Comparison of ENCODE assay signal across 9 cellular contexts in genomic region chr7:30470783-30471182, GRCh38. TPM values are rescaled to one million over a fixed set of nuclear protein-coding genes. Genes with fewer than 3 reads are reported as not detected.
DNase-seq lines count a peak whose midpoint lies in the region; ATAC-seq and TF ChIP-seq lines count a peak whose summit lies in the region.
"Had no signal": no experiment of that assay in that cellular context is flagged by ENCODE, and none has a peak within 500 bp of the region (broad histone marks: within the 10 kb centered on the region; RNA-seq: fewer than 3 reads in every experiment).

No MANE protein-coding gene starts in this region.

- peak overlapping the region; percentile 61 for H3K9ac ChIP-seq in adipocyte (ENCODE audit: low read length)

- H3K27ac Mint-ChIP-seq in activated T-cell treated with anti-CD3 and anti-CD28 coated beads, Interleukin-2, amount 50 U/mL, for 72 hours, result peak overlapping the region; percentile 43
- H3K27ac Mint-ChIP-seq in type B pancreatic cell, result peak overlapping the region; percentile 94
- H3K27ac Mint-ChIP-seq: T-helper 1 cell treated with Interleukin-12 subunit alpha and Interleukin-12 subunit beta and Interleukin-4 antibody, amounts not matched to agents 30 μg/mL and 1 μg/mL, for 36 hours had no signal

- H3K4me3 ChIP-seq in adipocyte (ENCODE audit: low read length), result peak overlapping the region; percentile 65

- H3K9me3 Mint-ChIP-seq in activated T-cell treated with anti-CD3 and anti-CD28 coated beads, Interleukin-2, amount 50 U/mL, for 72 hours, result no peaks in the 10 kb centered on the region
- no peaks in the 10 kb centered on the region for H3K9me3 Mint-ChIP-seq in type B pancreatic cell
- H3K9me3 Mint-ChIP-seq: T-helper 1 cell treated with Interleukin-12 subunit alpha and Interleukin-12 subunit beta and Interleukin-4 antibody, amounts not matched to agents 30 μg/mL and 1 μg/mL, for 36 hours had no signal

- TF ChIP-seq CTCF in type B pancreatic cell (conservative IDR thresholded peaks at IDR 0.05), result no peak

- H3K4me1 ChIP-seq in adipocyte (ENCODE audit: control insufficient read depth, insufficient read depth, low read length), result peaks cover 93% of the 10 kb centered on the region

- peaks cover 83% of the 10 kb centered on the region for H3K4me1 Mint-ChIP-seq in activated T-cell treated with anti-CD3 and anti-CD28 coated beads, Interleukin-2, amount 50 U/mL, for 72 hours (ENCODE audit: low read depth)
- H3K4me1 Mint-ChIP-seq in type B pancreatic cell (ENCODE audit: unreplicated experiment), result peaks cover 47% of the 10 kb centered on the region

- ATAC-seq in activated T-cell treated with anti-CD3 and anti-CD28 coated beads, Interleukin-2, amount 50 U/mL, for 72 hours (replicated peaks in 1 of 2), result peak in 1 of 2 donors; percentile 7
- ATAC-seq in HG03095 (IDR thresholded peaks at IDR 0.05; ENCODE audit: unreplicated experiment), result no peak

- no peak for DNase-seq in activated T-cell treated with anti-CD3 and anti-CD28 coated beads, Interleukin-2, amount 50 U/mL, for 72 hours
- no peak for DNase-seq in activated T-cell treated with anti-CD3 and anti-CD28 coated beads, Interleukin-2, amount 50 U/mL, for 48 hours
- DNase-seq in adipocyte (ENCODE audit: low read depth) (peak; percentile 78), left kidney (ENCODE audit: low read depth, low spot score) (peak; percentile 63), type B pancreatic cell (ENCODE audit: extremely low spot score, unreplicated experiment) (peak; percentile 31), medulla oblongata (ENCODE audit: extremely low spot score) (no peak), NCI-H748 treated with DMSO at 0.1 percent for 48 hours (lab: John Stamatoyannopoulos, UW) (no peak)

- no peak overlapping the region for H3K4me3 Mint-ChIP-seq in activated T-cell treated with anti-CD3 and anti-CD28 coated beads, Interleukin-2, amount 50 U/mL, for 72 hours
- H3K4me3 Mint-ChIP-seq in type B pancreatic cell, result peak overlapping the region; percentile 25
- H3K4me3 Mint-ChIP-seq: T-helper 1 cell treated with Interleukin-12 subunit alpha and Interleukin-12 subunit beta and Interleukin-4 antibody, amounts not matched to agents 30 μg/mL and 1 μg/mL, for 36 hours had no signal

- no peaks in the 10 kb centered on the region for H3K36me3 ChIP-seq in adipocyte (ENCODE audit: control insufficient read depth, insufficient read depth, low read length, severe bottlenecking)

- H3K27me3 ChIP-seq in adipocyte (replicated peaks; ENCODE audit: control insufficient read depth, insufficient read depth, low read length), result no peaks in the 10 kb centered on the region

- H3K27me3 Mint-ChIP-seq in activated T-cell treated with anti-CD3 and anti-CD28 coated beads, Interleukin-2, amount 50 U/mL, for 72 hours (ENCODE audit: low read depth), result no peaks in the 10 kb centered on the region
- H3K27me3 Mint-ChIP-seq in type B pancreatic cell, result no peaks in the 10 kb centered on the region

- peaks cover 0 to 2% of the 10 kb centered on the region in 2 donors for H3K36me3 Mint-ChIP-seq in activated T-cell treated with anti-CD3 and anti-CD28 coated beads, Interleukin-2, amount 50 U/mL, for 72 hours (ENCODE audit: insufficient read depth in 2 of 2)
- H3K36me3 Mint-ChIP-seq in type B pancreatic cell, result peaks cover 3% of the 10 kb centered on the region

- H3K9me3 ChIP-seq in adipocyte (ENCODE audit: control insufficient read depth, low read length), result no peaks in the 10 kb centered on the region

RNA-seq across cellular contexts. Expression of gene NOD1, which starts 7.8 kb away (rescaled TPM):
- total RNA-seq in activated T-cell treated with anti-CD3 and anti-CD28 coated beads, Interleukin-2, amount 50 U/mL, for 72 hours, result 10 to 100 TPM; 16.0 to 17.8 TPM
- 10.9 and 11.4 TPM in 2 replicates for total RNA-seq in type B pancreatic cell (ENCODE audit: low replicate concordance)

RNA-seq across cellular contexts. Expression of gene GGCT, which starts 33.8 kb away (rescaled TPM):
- total RNA-seq in activated T-cell treated with anti-CD3 and anti-CD28 coated beads, Interleukin-2, amount 50 U/mL, for 72 hours, result 10 to 100 TPM; 65.7 to 84.4 TPM
- total RNA-seq in type B pancreatic cell (ENCODE audit: low replicate concordance), result 72.6 and 105 TPM in 2 replicates

Comparison
In these comparisons a context has a peak if more than half of its experiments do, and no peak if none do; other contexts are left out.
1. DNase-seq: peak in adipocyte (single experiment), left kidney (single experiment) and type B pancreatic cell (single experiment); none in activated T-cell treated with anti-CD3 and anti-CD28 coated beads, Interleukin-2, amount 50 U/mL, for 72 hours (0 of 2), activated T-cell treated with anti-CD3 and anti-CD28 coated beads, Interleukin-2, amount 50 U/mL, for 48 hours (0 of 2), medulla oblongata (single experiment) and NCI-H748 treated with DMSO at 0.1 percent for 48 hours (single experiment).